Comparison of ENCODE assay signal across 9 cellular contexts in the genomic region with DNA sequence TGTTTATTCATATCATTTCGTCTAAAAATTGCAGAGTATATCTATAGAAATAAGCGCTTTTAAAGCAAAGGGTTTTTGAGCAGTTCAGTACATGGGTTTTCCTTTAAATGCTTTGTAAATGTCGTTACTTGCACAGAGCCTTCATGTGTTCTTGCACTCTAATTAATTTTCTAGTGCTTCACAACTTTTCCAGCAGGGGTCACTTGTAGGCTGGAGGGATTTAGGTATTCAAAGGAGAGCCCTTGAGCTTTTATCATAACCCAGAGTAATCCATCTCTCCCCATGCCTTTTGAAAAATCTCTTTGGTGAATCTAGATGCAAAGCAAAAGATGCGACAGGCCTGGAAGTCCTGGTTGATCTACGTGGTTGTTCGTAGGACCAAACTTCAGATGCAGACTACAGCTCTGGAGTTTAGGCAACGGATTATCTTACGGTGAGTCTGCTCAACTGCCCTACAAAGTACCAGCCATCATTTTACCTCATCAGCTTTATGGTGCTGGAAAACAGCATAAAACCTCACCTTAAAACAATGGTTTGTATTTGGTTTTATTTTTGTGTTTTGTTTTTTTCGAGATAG.
DNase-seq lines count a peak whose midpoint lies in the region; ATAC-seq, FAIRE-seq and TF ChIP-seq lines count a peak whose summit lies in the region.
"Had no signal": no experiment of that assay in that cellular context is flagged by ENCODE, and none has a peak within 500 bp of the region (broad histone marks: within the 10 kb centered on the region; RNA-seq: fewer than 3 reads in every experiment).

No MANE protein-coding gene starts in this region.

- TF ChIP-seq POLR2A in vagina (IDR thresholded peaks at IDR 0.05), result no peak

- peaks cover 41% of the 10 kb centered on the region for H3K36me3 Mint-ChIP-seq in activated CD4-positive, alpha-beta T cell treated with anti-CD3 and anti-CD28 coated beads for 36 hours (ENCODE audit: low read depth)
- H3K36me3 Mint-ChIP-seq in astrocyte (ENCODE audit: low read depth, unreplicated experiment), result no peaks in the 10 kb centered on the region
- H3K36me3 Mint-ChIP-seq: activated naive CD8-positive, alpha-beta T cell had no signal

- H3K4me3 ChIP-seq in Loucy (ENCODE audit: low read length, poor library complexity, severe bottlenecking) (no peak overlapping the region), astrocyte (ENCODE audit: insufficient read depth, low read depth, low read length) (no peak overlapping the region), kidney epithelial cell (ENCODE audit: low read depth, low read length) (no peak overlapping the region), vagina (no peak overlapping the region)

- no peak overlapping the region for H3K4me3 Mint-ChIP-seq in activated CD4-positive, alpha-beta T cell treated with anti-CD3 and anti-CD28 coated beads for 36 hours
- no peak overlapping the region for H3K4me3 Mint-ChIP-seq in astrocyte (ENCODE audit: unreplicated experiment)
- H3K4me3 Mint-ChIP-seq: activated naive CD8-positive, alpha-beta T cell had no signal

- H3K79me2 ChIP-seq in Loucy (ENCODE audit: insufficient read depth, low read length) (no peaks in the 10 kb centered on the region), astrocyte (ENCODE audit: insufficient read depth, low read length) (no peaks in the 10 kb centered on the region)

- H3K27ac Mint-ChIP-seq in activated CD4-positive, alpha-beta T cell treated with anti-CD3 and anti-CD28 coated beads for 36 hours, result peak overlapping the region; percentile 76
- no peak overlapping the region for H3K27ac Mint-ChIP-seq in astrocyte (ENCODE audit: unreplicated experiment)
- H3K27ac Mint-ChIP-seq: activated naive CD8-positive, alpha-beta T cell had no signal

- H3K9ac ChIP-seq in Loucy (ENCODE audit: low read depth, low read length, poor library complexity, severe bottlenecking) (no peak overlapping the region), astrocyte (ENCODE audit: low read length) (no peak overlapping the region)

- H3K4me2 ChIP-seq in Loucy (ENCODE audit: low read depth, low read length, poor library complexity, severe bottlenecking) (no peak overlapping the region), astrocyte (ENCODE audit: low read length) (no peak overlapping the region)

- CTCF ChIA-PET in activated CD4-positive, alpha-beta T cell treated with anti-CD3 and anti-CD28 coated beads for 36 hours (lab: Charles Lee), result interaction anchor here (0.5 to 1.6 kb wide), 12 partner anchors 13 to 151 kb away, joined by 3 to 9 read pairs (median 4); no protein-coding TSS in a partner anchor

- no peak for ATAC-seq in activated CD4-positive, alpha-beta T cell treated with anti-CD3 and anti-CD28 coated beads for 36 hours

- POLR2A ChIA-PET in activated CD4-positive, alpha-beta T cell treated with anti-CD3 and anti-CD28 coated beads for 36 hours (lab: Charles Lee), result interaction anchor here (0.6 to 1.3 kb wide), 2 partner anchors 28 to 60 kb away, joined by 3 to 10 read pairs; no protein-coding TSS in a partner anchor

- H2AFZ ChIP-seq in Loucy (ENCODE audit: low read length) (no peak overlapping the region), astrocyte (ENCODE audit: low read depth, low read length) (no peak overlapping the region)

- peaks cover 25% of the 10 kb centered on the region; the same call in 1 of the 2 replicates for H3K36me3 ChIP-seq in Loucy (ENCODE audit: insufficient read depth, low read length)
- peaks cover 3% of the 10 kb centered on the region for H3K36me3 ChIP-seq in astrocyte (ENCODE audit: insufficient read depth, low read length)
- H3K36me3 ChIP-seq in kidney epithelial cell (ENCODE audit: control insufficient read depth, insufficient read depth, low read length), result no peaks in the 10 kb centered on the region
- peaks cover 0 to 4% of the 10 kb centered on the region in 2 donors for H3K36me3 ChIP-seq in vagina

- intact Hi-C loops in activated CD4-positive, alpha-beta T cell treated with anti-CD3 and anti-CD28 coated beads for 36 hours (cut with DNase I, micrococcal nuclease), result loop anchor here in 1 of 2 experiments (2.0 kb wide), 1 partner anchor 78 kb away; no protein-coding TSS in a partner anchor
- intact Hi-C loops in vagina (cut with DNase I), result loop anchor here (2.0 kb wide), 1 partner anchor 76 kb away; no protein-coding TSS in a partner anchor

- no peaks in the 10 kb centered on the region for H3F3A ChIP-seq in Loucy (ENCODE audit: low read depth)

- FAIRE-seq in astrocyte (lab: Jason Lieb, UNC), result no peak

- TF ChIP-seq CTCF in Loucy (conservative IDR thresholded peaks at IDR 0.05; ENCODE audit: low read length) (peak; percentile 69), astrocyte (IDR thresholded peaks at IDR 0.05; ENCODE audit: insufficient read depth, low read depth, low read length) (peak; percentile 68), kidney epithelial cell (IDR thresholded peaks at IDR 0.05; ENCODE audit: insufficient read depth, low read length, poor library complexity, severe bottlenecking) (peak; percentile 55), vagina (IDR thresholded peaks at IDR 0.05) (peak; percentile 15 to 36 (median 26))

- H3K27me3 Mint-ChIP-seq in activated CD4-positive, alpha-beta T cell treated with anti-CD3 and anti-CD28 coated beads for 36 hours, result no peaks in the 10 kb centered on the region
- H3K27me3 Mint-ChIP-seq in astrocyte (ENCODE audit: low read depth, unreplicated experiment), result no peaks in the 10 kb centered on the region
- H3K27me3 Mint-ChIP-seq: activated naive CD8-positive, alpha-beta T cell had no signal

- no peak for DNase-seq in activated CD4-positive, alpha-beta T cell treated with anti-CD3 and anti-CD28 coated beads for 36 hours
- DNase-seq in activated CD4-positive, alpha-beta T cell treated with anti-CD3 and anti-CD28 coated beads for 48 hours, result no peak
- DNase-seq in astrocyte (ENCODE audit: low read depth) (no peak), kidney epithelial cell (ENCODE audit: low read depth) (no peak), vagina (ENCODE audit: extremely low spot score in 2 of 2) (no peak)
- DNase-seq in stimulated activated CD4-positive, alpha-beta T cell treated with anti-CD3 and anti-CD28 coated beads, Interleukin-1b, Interleukin-23, amount 100 ng/mL, for 48 hours, result no peak
- DNase-seq in effector CD4-positive, alpha-beta T cell, result no peak

- H3K4me1 Mint-ChIP-seq in activated CD4-positive, alpha-beta T cell treated with anti-CD3 and anti-CD28 coated beads for 36 hours, result peaks cover 16% of the 10 kb centered on the region
- peaks cover 6% of the 10 kb centered on the region for H3K4me1 Mint-ChIP-seq in astrocyte (ENCODE audit: low read depth, unreplicated experiment)

- H3K27ac ChIP-seq in astrocyte (ENCODE audit: low read depth, low read length) (no peak overlapping the region), vagina (no peak overlapping the region)

- no peaks in the 10 kb centered on the region for H3K9me3 Mint-ChIP-seq in activated CD4-positive, alpha-beta T cell treated with anti-CD3 and anti-CD28 coated beads for 36 hours (ENCODE audit: low read depth)
- no peaks in the 10 kb centered on the region for H3K9me3 Mint-ChIP-seq in astrocyte (ENCODE audit: unreplicated experiment)

- H4K20me1 ChIP-seq in Loucy (ENCODE audit: insufficient read depth, low read length, poor library complexity, severe bottlenecking) (no peaks in the 10 kb centered on the region), astrocyte (ENCODE audit: insufficient read depth, low read length) (no peaks in the 10 kb centered on the region)

- H3K9me2 ChIP-seq in Loucy (replicated peaks; ENCODE audit: low read depth, low read length), result no peaks in the 10 kb centered on the region

- H3K27me3 ChIP-seq in Loucy (ENCODE audit: insufficient read depth, low read length, poor library complexity, severe bottlenecking) (no peaks in the 10 kb centered on the region), astrocyte (ENCODE audit: insufficient read depth, low read length) (no peaks in the 10 kb centered on the region), kidney epithelial cell (ENCODE audit: control insufficient read depth, insufficient read depth, low read length) (no peaks in the 10 kb centered on the region), vagina (no peaks in the 10 kb centered on the region)

- H3K4me1 ChIP-seq in Loucy (ENCODE audit: insufficient read depth, low read length, poor library complexity, severe bottlenecking) (peaks cover 12% of the 10 kb centered on the region), astrocyte (ENCODE audit: insufficient read depth, low read length) (no peaks in the 10 kb centered on the region), vagina (no peaks in the 10 kb centered on the region)

- H3K9me3 ChIP-seq in Loucy (ENCODE audit: insufficient read depth, low read depth, low read length) (no peaks in the 10 kb centered on the region), astrocyte (ENCODE audit: insufficient read depth, low read depth, low read length) (no peaks in the 10 kb centered on the region), vagina (no peaks in the 10 kb centered on the region)
